ENCODE assay signal across 14 cellular contexts in genomic region chr2:112621792-112622527, GRCh38. TPM values are rescaled to one million over a fixed set of nuclear protein-coding genes. Genes with fewer than 3 reads are reported as not detected.
A peak's percentile ranks its signal among the peaks of the same experiment; 100 is the strongest.
DNase-seq lines count a peak whose midpoint lies in the region; ATAC-seq and TF ChIP-seq lines count a peak whose summit lies in the region.
"Had no signal": no experiment of that assay in that cellular context is flagged by ENCODE, and none has a peak within 500 bp of the region (broad histone marks: within the 10 kb centered on the region; RNA-seq: fewer than 3 reads in every experiment).

No MANE protein-coding gene starts in this region.

- no peaks in the 10 kb centered on the region for H4K20me1 ChIP-seq in PC-9 (ENCODE audit: insufficient read depth)

- TSS peak; percentile 13 for BruUV-seq in PC-9 (replicated peaks; lab: Mats Ljungman, UMichigan)

- peak; percentile 8 for ATAC-seq in omental fat pad (ENCODE audit: low FRiP score)
- ATAC-seq: activated CD4-positive, CD25-positive, alpha-beta regulatory T cell treated with anti-CD3 and anti-CD28 coated beads, Interleukin-2, amount 50 U/mL, for 24 hours had no signal

- H3K4me3 ChIP-seq in PC-9 (peak overlapping the region; percentile 54), esophagus (ENCODE audit: low read depth in 1 of 2, low read length in 2 of 2) (no peak overlapping the region), H7 (ENCODE audit: insufficient read depth, low read depth, low read length) (no peak overlapping the region)
- H3K4me3 ChIP-seq: psoas muscle had no signal

- H3K27ac ChIP-seq in PC-9 (peak overlapping the region; percentile 95), esophagus (ENCODE audit: low read depth in 2 of 2, low read length in 1 of 2) (peak overlapping the region; percentile 6 to 65)
- H3K27ac ChIP-seq: psoas muscle had no signal

- peak overlapping the region; percentile 73 for H2AFZ ChIP-seq in PC-9

- H3K9me3 ChIP-seq in PC-9 (ENCODE audit: insufficient read depth, low read depth) (no peaks in the 10 kb centered on the region), esophagus (ENCODE audit: control insufficient read depth in 2 of 2, insufficient read depth in 1 of 2, low read depth in 1 of 2, low read length in 1 of 2) (no peaks in the 10 kb centered on the region)
- H3K9me3 ChIP-seq: psoas muscle had no signal

- H3K4me3 Mint-ChIP-seq in CD14-positive monocyte (peak overlapping the region in 1 of 2 donors; percentile 73), nephron progenitor cell (no peak overlapping the region)
- H3K4me3 Mint-ChIP-seq: central memory CD8-positive, alpha-beta T cell had no signal

- H3K4me1 ChIP-seq in PC-9 (replicated peaks; ENCODE audit: insufficient read depth) (peaks cover 69% of the 10 kb centered on the region), esophagus (ENCODE audit: control insufficient read depth in 2 of 2, insufficient read depth in 2 of 2, low read length in 1 of 2) (peaks cover 0 to 5% of the 10 kb centered on the region in 2 donors)

- intact Hi-C loops in CD14-positive monocyte (cut with micrococcal nuclease) (no loop called here), PC-9 (cut with micrococcal nuclease; ENCODE audit: unreplicated experiment) (no loop called here)

- peaks cover 0 to 2% (median 0%) of the 10 kb centered on the region in 7 donors for H3K9me3 Mint-ChIP-seq in CD14-positive monocyte
- H3K9me3 Mint-ChIP-seq in nephron progenitor cell: no peaks in the 10 kb centered on the region
- H3K9me3 Mint-ChIP-seq: central memory CD8-positive, alpha-beta T cell had no signal

- no peaks in the 10 kb centered on the region for H3K9me2 ChIP-seq in PC-9 (ENCODE audit: insufficient read depth)

- POLR2A ChIA-PET in PC-9 (lab: Charles Lee; ENCODE audit: unreplicated experiment): interaction anchor here (0.6 kb wide), 1 partner anchor 38 kb away, joined by 5 read pairs; the partner anchor contains the start of gene CHCHD5

- peaks cover 16% of the 10 kb centered on the region for H3K79me2 ChIP-seq in PC-9 (ENCODE audit: low read depth)

- WGBS in esophagus, 2 donors: 77 to 85% methylated on average over 22 of the region's 22 CpGs

- CTCF ChIA-PET in PC-9 (lab: Charles Lee): interaction anchor here (0.7 kb wide), 1 partner anchor 103 kb away, joined by 11 read pairs; no protein-coding TSS in a partner anchor

- H3K27ac Mint-ChIP-seq in CD14-positive monocyte (peak overlapping the region in 5 of 7 donors; percentile 5 to 61 (median 32)), nephron progenitor cell (no peak overlapping the region)

- no peak for TF ChIP-seq CTCF in CD14-positive monocyte (IDR thresholded peaks at IDR 0.05)
- TF ChIP-seq CTCF in PC-9 (conservative IDR thresholded peaks at IDR 0.05): no peak
- no peak for TF ChIP-seq CTCF in omental fat pad (IDR thresholded peaks at IDR 0.05)
- TF ChIP-seq CTCF in nephron progenitor cell (IDR thresholded peaks at IDR 0.05): no peak

- peaks cover 71% of the 10 kb centered on the region for H3F3A ChIP-seq in PC-9 (ENCODE audit: insufficient read depth, low read depth)

- peak overlapping the region; percentile 89 for H3K4me2 ChIP-seq in PC-9

- H3K36me3 ChIP-seq in PC-9 (ENCODE audit: low read depth) (no peaks in the 10 kb centered on the region), esophagus (ENCODE audit: control insufficient read depth in 2 of 2, insufficient read depth in 2 of 2, low read length in 1 of 2) (no peaks in the 10 kb centered on the region), H7 (replicated peaks; ENCODE audit: control insufficient read depth, insufficient read depth, low read length) (no peaks in the 10 kb centered on the region)

- no peaks in the 10 kb centered on the region for H3K36me3 Mint-ChIP-seq in CD14-positive monocyte
- H3K36me3 Mint-ChIP-seq in nephron progenitor cell (ENCODE audit: low read depth): no peaks in the 10 kb centered on the region

- H3K4me1 Mint-ChIP-seq in CD14-positive monocyte: peaks cover 57% of the 10 kb centered on the region
- peaks cover 2% of the 10 kb centered on the region for H3K4me1 Mint-ChIP-seq in nephron progenitor cell

- DNase-seq in CD14-positive monocyte (ENCODE audit: low spot score) (no peak), PC-9 (peak in 1 of 2 experiments; percentile 48), omental fat pad (ENCODE audit: low spot score) (no peak), KG1 (lab: John Stamatoyannopoulos, UW) (no peak), nephron progenitor cell (no peak), H7 (no peak), NCI-H1092 (lab: John Stamatoyannopoulos, UW) (no peak)
- DNase-seq: activated gamma-delta T cell treated with Interleukin-2 at 50 U/mL for 16 hours, KBM-7, NCI-H2029, psoas muscle had no signal

- H3K27me3 ChIP-seq in PC-9 (ENCODE audit: insufficient read depth, low read depth): no peaks in the 10 kb centered on the region
- H3K27me3 ChIP-seq in esophagus (ENCODE audit: control insufficient read depth in 1 of 2, insufficient read depth in 2 of 2, low read length in 2 of 2): no peaks in the 10 kb centered on the region
- no peaks in the 10 kb centered on the region for H3K27me3 ChIP-seq in H7 (ENCODE audit: control insufficient read depth, insufficient read depth, low read length)

- no peaks in the 10 kb centered on the region for H3K27me3 Mint-ChIP-seq in CD14-positive monocyte (ENCODE audit: low read depth in 3 of 3)
- peaks cover 26% of the 10 kb centered on the region for H3K27me3 Mint-ChIP-seq in nephron progenitor cell (ENCODE audit: low read depth, poor library complexity)
- H3K27me3 Mint-ChIP-seq: central memory CD8-positive, alpha-beta T cell had no signal

RNA-seq across cellular contexts. Expression of gene SLC20A1, which starts 23.8 kb away (rescaled TPM):
- polyA plus RNA-seq in CD14-positive monocyte: 10 to 100 TPM; 16.1 to 36.3 TPM
- 99.9 and 106 TPM in 2 replicates for total RNA-seq in PC-9 (2021)
- polyA plus RNA-seq in esophagus: 10 to 100 TPM; 10.1 to 10.4 TPM
- 100 to 1,000 TPM in 2 of 4 donors, 10 to 100 TPM in 2; 33.1 to 299 (median 88.2) TPM for total RNA-seq in omental fat pad
- 33.6 and 34.3 TPM in 2 replicates for total RNA-seq in H7 (2014; rRNA removed; shearing (Covaris generic))

RNA-seq across cellular contexts. Expression of gene CHCHD5, which starts 37.6 kb away (rescaled TPM):
- polyA plus RNA-seq in CD14-positive monocyte (10 to 100 TPM; 56.2 to 77.3 TPM), esophagus (10 to 100 TPM; 26.7 to 37.3 TPM)
- total RNA-seq in PC-9 (2021) (38.4 and 64.3 TPM in 2 replicates), omental fat pad (10 to 100 TPM; 11.9 to 22.0 (median 15.7) TPM)
- 19.0 and 40.9 TPM in 2 replicates for total RNA-seq in H7 (2014; rRNA removed; shearing (Covaris generic))
